1 cellular context compared by ENCODE assay signal in the genomic region with DNA sequence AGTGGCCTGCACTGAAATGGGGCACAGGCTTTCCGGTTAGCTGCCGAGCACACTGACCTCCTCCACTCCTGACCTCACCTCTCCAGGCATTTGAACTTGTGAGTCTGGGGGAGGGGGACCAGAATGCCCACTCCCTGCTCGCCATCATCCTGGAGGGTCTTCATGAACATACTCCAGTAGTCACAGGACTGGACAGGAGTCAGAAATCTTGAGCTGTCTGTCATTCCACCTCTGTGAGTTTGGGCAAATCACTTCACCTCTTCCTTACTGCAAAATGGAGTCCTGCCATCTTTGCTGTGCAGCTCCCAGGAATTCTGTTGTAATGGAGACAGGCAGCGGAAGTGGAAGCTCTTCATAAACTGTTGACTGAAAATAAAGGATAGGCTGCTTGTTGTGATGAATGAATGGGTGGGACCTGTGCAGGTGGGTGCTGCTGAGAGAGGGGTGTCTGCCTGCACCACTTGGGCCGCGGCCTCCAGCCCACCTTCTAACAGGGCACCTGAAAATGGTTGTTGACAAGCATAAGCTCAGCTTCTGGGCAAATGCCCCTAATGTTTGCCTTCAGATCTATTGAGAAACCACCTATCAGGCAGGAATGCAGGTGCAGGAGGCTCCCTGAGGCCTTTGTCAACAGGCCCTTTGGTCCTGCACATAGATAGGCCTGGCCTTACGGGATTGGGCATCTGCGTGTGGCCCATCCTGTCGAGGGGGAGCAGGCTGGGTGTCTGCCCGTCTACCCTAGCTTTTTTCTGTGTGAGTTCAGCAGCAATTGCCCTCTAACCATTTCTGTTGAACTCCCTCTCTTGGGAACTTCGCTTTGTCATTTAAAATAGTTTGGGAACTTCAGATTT.
TF ChIP-seq lines count a peak whose summit lies in the region.

No MANE protein-coding gene starts in this region.

TF ChIP-seq in HepG2, 621 proteins besides CTCF, POLR2A, EP300 and RAD21 (continued from another document and continues in another):
- TF ChIP-seq ZFP82 (CRISPR knock-in tag; IDR thresholded peaks at IDR 0.05; ENCODE audit: borderline replicate concordance): 0 out of 2 replicates have a peak, but pooled peaks have one; percentile 45
- TF ChIP-seq PTBP1 (IDR thresholded peaks at IDR 0.05; ENCODE audit: low read depth, low read length, poor library complexity, severe bottlenecking): no peak
- TF ChIP-seq ATAD3A (CRISPR knock-in tag; IDR thresholded peaks at IDR 0.05): no peak
- TF ChIP-seq ZNF879 (CRISPR knock-in tag; IDR thresholded peaks at IDR 0.05): peak; percentile 81
- TF ChIP-seq FOXJ3 (CRISPR knock-in tag; IDR thresholded peaks at IDR 0.05; ENCODE audit: borderline replicate concordance): peak; percentile 98
- peak; percentile 87 for TF ChIP-seq POLR2G (IDR thresholded peaks at IDR 0.05; ENCODE audit: low read depth, low read length)
- TF ChIP-seq CREM (IDR thresholded peaks at IDR 0.05): peak; percentile 93
- no peak for TF ChIP-seq CREM (CRISPR knock-in tag; IDR thresholded peaks at IDR 0.05)
- TF ChIP-seq FOXC1 (CRISPR knock-in tag; IDR thresholded peaks at IDR 0.05; ENCODE audit: borderline replicate concordance): peak; percentile 95
- peak; percentile 92 for TF ChIP-seq NR2F2 (IDR thresholded peaks at IDR 0.05; ENCODE audit: borderline replicate concordance, low read depth)
- peak; percentile 92; the same call in 1 of the 2 replicates for TF ChIP-seq YEATS2 (CRISPR knock-in tag; IDR thresholded peaks at IDR 0.05; ENCODE audit: borderline replicate concordance)
- peak; percentile 80 for TF ChIP-seq ZNF556 (CRISPR knock-in tag; IDR thresholded peaks at IDR 0.05; ENCODE audit: borderline replicate concordance)
- TF ChIP-seq CAMTA2 (CRISPR knock-in tag; IDR thresholded peaks at IDR 0.05; ENCODE audit: borderline replicate concordance): no peak
- no peak for TF ChIP-seq CENPT (CRISPR knock-in tag; IDR thresholded peaks at IDR 0.05; ENCODE audit: low read depth)
- TF ChIP-seq, protein P1, sequence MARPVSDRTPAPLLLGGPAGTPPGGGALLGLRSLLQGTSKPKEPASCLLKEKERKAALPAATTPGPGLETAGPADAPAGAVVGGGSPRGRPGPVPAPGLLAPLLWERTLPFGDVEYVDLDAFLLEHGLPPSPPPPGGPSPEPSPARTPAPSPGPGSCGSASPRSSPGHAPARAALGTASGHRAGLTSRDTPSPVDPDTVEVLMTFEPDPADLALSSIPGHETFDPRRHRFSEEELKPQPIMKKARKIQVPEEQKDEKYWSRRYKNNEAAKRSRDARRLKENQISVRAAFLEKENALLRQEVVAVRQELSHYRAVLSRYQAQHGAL (CRISPR knock-in tag; IDR thresholded peaks at IDR 0.05; ENCODE audit: not compliant biosample characterization): no peak
- no peak for TF ChIP-seq ZBTB42 (CRISPR knock-in tag; IDR thresholded peaks at IDR 0.05)
- peak; percentile 88; the same call in 1 of the 2 replicates for TF ChIP-seq BRCA1 (CRISPR knock-in tag; IDR thresholded peaks at IDR 0.05)
- TF ChIP-seq ASH2L (IDR thresholded peaks at IDR 0.05; ENCODE audit: insufficient read length, low read depth, low read length): peak; percentile 90
- peak; percentile 91 for TF ChIP-seq YEATS4 (CRISPR knock-in tag; IDR thresholded peaks at IDR 0.05; ENCODE audit: borderline replicate concordance)
- TF ChIP-seq HDAC2 (CRISPR knock-in tag; IDR thresholded peaks at IDR 0.05): peak; percentile 100
- TF ChIP-seq ZSCAN20 (CRISPR knock-in tag; IDR thresholded peaks at IDR 0.05; ENCODE audit: borderline replicate concordance): no peak
- peak; percentile 87 for TF ChIP-seq FOSL2 (CRISPR knock-in tag; IDR thresholded peaks at IDR 0.05)
- no peak for TF ChIP-seq ZNF530 (CRISPR knock-in tag; IDR thresholded peaks at IDR 0.05; ENCODE audit: low read depth)
- peak; percentile 69; the same call in 1 of the 2 replicates for TF ChIP-seq ONECUT2 (CRISPR knock-in tag; IDR thresholded peaks at IDR 0.05)
- TF ChIP-seq ZNF496 (CRISPR knock-in tag; IDR thresholded peaks at IDR 0.05; ENCODE audit: insufficient replicate concordance): no peak
- TF ChIP-seq PITX1 (CRISPR knock-in tag; IDR thresholded peaks at IDR 0.05): peak; percentile 99
- no peak for TF ChIP-seq FIP1L1 (IDR thresholded peaks at IDR 0.05; ENCODE audit: borderline replicate concordance, insufficient read depth, low read depth, low read length)
- no peak for TF ChIP-seq ZNF326 (CRISPR knock-in tag; IDR thresholded peaks at IDR 0.05; ENCODE audit: borderline replicate concordance)
- TF ChIP-seq, protein P2, sequence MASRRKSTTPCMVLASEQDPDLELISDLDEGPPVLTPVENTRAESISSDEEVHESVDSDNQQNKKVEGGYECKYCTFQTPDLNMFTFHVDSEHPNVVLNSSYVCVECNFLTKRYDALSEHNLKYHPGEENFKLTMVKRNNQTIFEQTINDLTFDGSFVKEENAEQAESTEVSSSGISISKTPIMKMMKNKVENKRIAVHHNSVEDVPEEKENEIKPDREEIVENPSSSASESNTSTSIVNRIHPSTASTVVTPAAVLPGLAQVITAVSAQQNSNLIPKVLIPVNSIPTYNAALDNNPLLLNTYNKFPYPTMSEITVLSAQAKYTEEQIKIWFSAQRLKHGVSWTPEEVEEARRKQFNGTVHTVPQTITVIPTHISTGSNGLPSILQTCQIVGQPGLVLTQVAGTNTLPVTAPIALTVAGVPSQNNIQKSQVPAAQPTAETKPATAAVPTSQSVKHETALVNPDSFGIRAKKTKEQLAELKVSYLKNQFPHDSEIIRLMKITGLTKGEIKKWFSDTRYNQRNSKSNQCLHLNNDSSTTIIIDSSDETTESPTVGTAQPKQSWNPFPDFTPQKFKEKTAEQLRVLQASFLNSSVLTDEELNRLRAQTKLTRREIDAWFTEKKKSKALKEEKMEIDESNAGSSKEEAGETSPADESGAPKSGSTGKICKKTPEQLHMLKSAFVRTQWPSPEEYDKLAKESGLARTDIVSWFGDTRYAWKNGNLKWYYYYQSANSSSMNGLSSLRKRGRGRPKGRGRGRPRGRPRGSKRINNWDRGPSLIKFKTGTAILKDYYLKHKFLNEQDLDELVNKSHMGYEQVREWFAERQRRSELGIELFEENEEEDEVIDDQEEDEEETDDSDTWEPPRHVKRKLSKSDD (CRISPR knock-in tag; IDR thresholded peaks at IDR 0.05; ENCODE audit: low read depth): peak; percentile 84
- no peak for TF ChIP-seq RNF2 (conservative IDR thresholded peaks at IDR 0.05; ENCODE audit: low read depth)
- no peak for TF ChIP-seq RFX3 (CRISPR knock-in tag; IDR thresholded peaks at IDR 0.05)
- peak; percentile 85; the same call in 1 of the 2 replicates for TF ChIP-seq ZNF598 (CRISPR knock-in tag; IDR thresholded peaks at IDR 0.05; ENCODE audit: borderline replicate concordance)
- TF ChIP-seq ZNF678 (CRISPR knock-in tag; IDR thresholded peaks at IDR 0.05): no peak
- 0 out of 2 replicates have a peak, but pooled peaks have one; percentile 31 for TF ChIP-seq ZNF136 (CRISPR knock-in tag; IDR thresholded peaks at IDR 0.05; ENCODE audit: low read depth)
- peak; percentile 98 for TF ChIP-seq SNAI1 (CRISPR knock-in tag; IDR thresholded peaks at IDR 0.05; ENCODE audit: borderline replicate concordance)
- TF ChIP-seq CCAR2 (optimal IDR thresholded peaks at IDR 0.05; ENCODE audit: low read depth, low read length): no peak
- TF ChIP-seq, protein P3, sequence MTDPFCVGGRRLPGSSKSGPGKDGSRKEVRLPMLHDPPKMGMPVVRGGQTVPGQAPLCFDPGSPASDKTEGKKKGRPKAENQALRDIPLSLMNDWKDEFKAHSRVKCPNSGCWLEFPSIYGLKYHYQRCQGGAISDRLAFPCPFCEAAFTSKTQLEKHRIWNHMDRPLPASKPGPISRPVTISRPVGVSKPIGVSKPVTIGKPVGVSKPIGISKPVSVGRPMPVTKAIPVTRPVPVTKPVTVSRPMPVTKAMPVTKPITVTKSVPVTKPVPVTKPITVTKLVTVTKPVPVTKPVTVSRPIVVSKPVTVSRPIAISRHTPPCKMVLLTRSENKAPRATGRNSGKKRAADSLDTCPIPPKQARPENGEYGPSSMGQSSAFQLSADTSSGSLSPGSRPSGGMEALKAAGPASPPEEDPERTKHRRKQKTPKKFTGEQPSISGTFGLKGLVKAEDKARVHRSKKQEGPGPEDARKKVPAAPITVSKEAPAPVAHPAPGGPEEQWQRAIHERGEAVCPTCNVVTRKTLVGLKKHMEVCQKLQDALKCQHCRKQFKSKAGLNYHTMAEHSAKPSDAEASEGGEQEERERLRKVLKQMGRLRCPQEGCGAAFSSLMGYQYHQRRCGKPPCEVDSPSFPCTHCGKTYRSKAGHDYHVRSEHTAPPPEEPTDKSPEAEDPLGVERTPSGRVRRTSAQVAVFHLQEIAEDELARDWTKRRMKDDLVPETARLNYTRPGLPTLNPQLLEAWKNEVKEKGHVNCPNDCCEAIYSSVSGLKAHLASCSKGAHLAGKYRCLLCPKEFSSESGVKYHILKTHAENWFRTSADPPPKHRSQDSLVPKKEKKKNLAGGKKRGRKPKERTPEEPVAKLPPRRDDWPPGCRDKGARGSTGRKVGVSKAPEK (CRISPR knock-in tag; IDR thresholded peaks at IDR 0.05; ENCODE audit: borderline replicate concordance): 0 out of 2 replicates have a peak, but pooled peaks have one; percentile 32
- TF ChIP-seq, protein P4, sequence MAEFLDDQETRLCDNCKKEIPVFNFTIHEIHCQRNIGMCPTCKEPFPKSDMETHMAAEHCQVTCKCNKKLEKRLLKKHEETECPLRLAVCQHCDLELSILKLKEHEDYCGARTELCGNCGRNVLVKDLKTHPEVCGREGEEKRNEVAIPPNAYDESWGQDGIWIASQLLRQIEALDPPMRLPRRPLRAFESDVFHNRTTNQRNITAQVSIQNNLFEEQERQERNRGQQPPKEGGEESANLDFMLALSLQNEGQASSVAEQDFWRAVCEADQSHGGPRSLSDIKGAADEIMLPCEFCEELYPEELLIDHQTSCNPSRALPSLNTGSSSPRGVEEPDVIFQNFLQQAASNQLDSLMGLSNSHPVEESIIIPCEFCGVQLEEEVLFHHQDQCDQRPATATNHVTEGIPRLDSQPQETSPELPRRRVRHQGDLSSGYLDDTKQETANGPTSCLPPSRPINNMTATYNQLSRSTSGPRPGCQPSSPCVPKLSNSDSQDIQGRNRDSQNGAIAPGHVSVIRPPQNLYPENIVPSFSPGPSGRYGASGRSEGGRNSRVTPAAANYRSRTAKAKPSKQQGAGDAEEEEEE (CRISPR knock-in tag; IDR thresholded peaks at IDR 0.05; ENCODE audit: borderline replicate concordance): 0 out of 2 replicates have a peak, but pooled peaks have one; percentile 62
- TF ChIP-seq ARNT (IDR thresholded peaks at IDR 0.05): no peak
- TF ChIP-seq, protein P5, sequence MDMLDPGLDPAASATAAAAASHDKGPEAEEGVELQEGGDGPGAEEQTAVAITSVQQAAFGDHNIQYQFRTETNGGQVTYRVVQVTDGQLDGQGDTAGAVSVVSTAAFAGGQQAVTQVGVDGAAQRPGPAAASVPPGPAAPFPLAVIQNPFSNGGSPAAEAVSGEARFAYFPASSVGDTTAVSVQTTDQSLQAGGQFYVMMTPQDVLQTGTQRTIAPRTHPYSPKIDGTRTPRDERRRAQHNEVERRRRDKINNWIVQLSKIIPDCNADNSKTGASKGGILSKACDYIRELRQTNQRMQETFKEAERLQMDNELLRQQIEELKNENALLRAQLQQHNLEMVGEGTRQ (IDR thresholded peaks at IDR 0.05; ENCODE audit: low read depth, low read length): no peak
- TF ChIP-seq, protein P5 (CRISPR knock-in tag; IDR thresholded peaks at IDR 0.05; ENCODE audit: borderline replicate concordance): no peak
- TF ChIP-seq IRX3 (CRISPR knock-in tag; IDR thresholded peaks at IDR 0.05; ENCODE audit: borderline replicate concordance, low read depth): peak; percentile 90; the same call in 1 of the 2 replicates
- TF ChIP-seq ZNF282 (IDR thresholded peaks at IDR 0.05; ENCODE audit: partially characterized antibody): no peak
- peak; percentile 20; the same call in 1 of the 2 replicates for TF ChIP-seq ZNF816 (CRISPR knock-in tag; IDR thresholded peaks at IDR 0.05; ENCODE audit: borderline replicate concordance)
- no peak for TF ChIP-seq PCBP1 (IDR thresholded peaks at IDR 0.05; ENCODE audit: borderline replicate concordance, low read depth, low read length)
- 0 out of 2 replicates have a peak, but pooled peaks have one; percentile 70 for TF ChIP-seq ZNF557 (CRISPR knock-in tag; IDR thresholded peaks at IDR 0.05)
- TF ChIP-seq, protein P6, sequence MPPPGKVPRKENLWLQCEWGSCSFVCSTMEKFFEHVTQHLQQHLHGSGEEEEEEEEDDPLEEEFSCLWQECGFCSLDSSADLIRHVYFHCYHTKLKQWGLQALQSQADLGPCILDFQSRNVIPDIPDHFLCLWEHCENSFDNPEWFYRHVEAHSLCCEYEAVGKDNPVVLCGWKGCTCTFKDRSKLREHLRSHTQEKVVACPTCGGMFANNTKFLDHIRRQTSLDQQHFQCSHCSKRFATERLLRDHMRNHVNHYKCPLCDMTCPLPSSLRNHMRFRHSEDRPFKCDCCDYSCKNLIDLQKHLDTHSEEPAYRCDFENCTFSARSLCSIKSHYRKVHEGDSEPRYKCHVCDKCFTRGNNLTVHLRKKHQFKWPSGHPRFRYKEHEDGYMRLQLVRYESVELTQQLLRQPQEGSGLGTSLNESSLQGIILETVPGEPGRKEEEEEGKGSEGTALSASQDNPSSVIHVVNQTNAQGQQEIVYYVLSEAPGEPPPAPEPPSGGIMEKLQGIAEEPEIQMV (CRISPR knock-in tag; IDR thresholded peaks at IDR 0.05; ENCODE audit: low read depth): peak; percentile 75; the same call in 1 of the 2 replicates
- peak; percentile 95 for TF ChIP-seq ZNF205 (CRISPR knock-in tag; IDR thresholded peaks at IDR 0.05)
- TF ChIP-seq ZBTB38 (CRISPR knock-in tag; IDR thresholded peaks at IDR 0.05): peak; percentile 94
- TF ChIP-seq HOXA3 (CRISPR knock-in tag; IDR thresholded peaks at IDR 0.05): peak; percentile 97
- TF ChIP-seq FLYWCH1 (CRISPR knock-in tag; IDR thresholded peaks at IDR 0.05): no peak
- no peak for TF ChIP-seq TCF7L2 (IDR thresholded peaks at IDR 0.05; ENCODE audit: low read depth, low read length)
- TF ChIP-seq MTA1 (CRISPR knock-in tag; IDR thresholded peaks at IDR 0.05; ENCODE audit: borderline replicate concordance): peak; percentile 98
- no peak for TF ChIP-seq NPAS2 (CRISPR knock-in tag; IDR thresholded peaks at IDR 0.05; ENCODE audit: borderline replicate concordance)
- peak; percentile 99 for TF ChIP-seq GATAD2A (CRISPR knock-in tag; IDR thresholded peaks at IDR 0.05)
- TF ChIP-seq PHF20 (CRISPR knock-in tag; IDR thresholded peaks at IDR 0.05): peak; percentile 59; the same call in 1 of the 2 replicates
- no peak for TF ChIP-seq MAFG (CRISPR knock-in tag; IDR thresholded peaks at IDR 0.05)
- TF ChIP-seq SIN3B (IDR thresholded peaks at IDR 0.05; ENCODE audit: low read length): no peak
